Comparison of ENCODE assay signal across 16 cellular contexts in the genomic region with DNA sequence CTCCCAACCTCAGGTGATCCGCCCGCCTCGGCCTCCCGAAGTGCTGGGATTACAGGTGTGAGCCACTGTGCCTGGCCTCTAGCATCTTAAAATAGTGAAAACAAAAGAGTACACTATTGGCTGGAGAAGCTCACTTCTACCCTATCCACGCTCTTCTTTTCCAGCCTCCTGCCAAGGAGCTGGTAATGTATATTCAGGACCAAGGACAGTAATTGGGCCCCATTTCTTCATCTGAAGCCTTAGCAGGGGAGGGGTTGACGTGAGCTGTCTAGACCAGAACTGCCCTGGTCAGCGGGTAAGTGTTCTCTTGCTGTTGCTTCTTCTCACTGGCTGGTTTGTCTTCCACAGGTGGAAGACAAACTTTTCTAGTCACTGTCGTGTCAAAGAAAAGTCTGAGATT.
DNase-seq lines count a peak whose midpoint lies in the region; ATAC-seq and TF ChIP-seq lines count a peak whose summit lies in the region.
"Had no signal": no experiment of that assay in that cellular context is flagged by ENCODE, and none has a peak within 500 bp of the region (broad histone marks: within the 10 kb centered on the region; RNA-seq: fewer than 3 reads in every experiment).

No MANE protein-coding gene starts in this region.

- H3K4me1 Mint-ChIP-seq in WTC11: peaks cover 35% of the 10 kb centered on the region

- TF ChIP-seq CTCF in WTC11 (IDR thresholded peaks at IDR 0.05): no peak

- no peaks in the 10 kb centered on the region for H3K27me3 Mint-ChIP-seq in WTC11 (ENCODE audit: low read depth)

- POLR2A ChIA-PET in WTC11 (lab: Charles Lee): no interaction called here

- CTCF ChIA-PET in WTC11 (lab: Charles Lee): interaction anchor here (0.5 to 2.5 kb wide), 5 partner anchors 13 to 291 kb away, joined by 3 to 8 read pairs (median 4); no protein-coding TSS in a partner anchor

- intact Hi-C loops in posterior vena cava (cut with DNase I): no loop called here

- ATAC-seq in WTC11 (peak; percentile 75), HG02885 (IDR thresholded peaks at IDR 0.05; ENCODE audit: poor library complexity, unreplicated experiment) (no peak)
- ATAC-seq: activated CD4-positive, CD25-positive, alpha-beta regulatory T cell treated with anti-CD3 and anti-CD28 coated beads, Interleukin-2, amount 50 U/mL, for 24 hours had no signal

- H3K4me3 Mint-ChIP-seq in WTC11: no peak overlapping the region
- H3K4me3 Mint-ChIP-seq: T-helper 1 cell treated with Interleukin-12 subunit alpha and Interleukin-12 subunit beta and Interleukin-4 antibody, amounts not matched to agents 30 μg/mL and 1 μg/mL, for 36 hours had no signal

- H3K36me3 Mint-ChIP-seq in WTC11: no peaks in the 10 kb centered on the region

- H3K9me3 Mint-ChIP-seq in WTC11: no peaks in the 10 kb centered on the region
- H3K9me3 Mint-ChIP-seq: activated T-helper 2 cell treated with anti-CD3 and anti-CD28 coated beads, Interferon-gamma antibody, Interleukin-2, Interleukin-4, amounts not matched to agents 10 μg/mL and 5 μg/mL and 100 μg/mL, durations not matched to agents 14 hours and 24 hours and 36 hours; T-helper 1 cell treated with Interleukin-12 subunit alpha and Interleukin-12 subunit beta and Interleukin-4 antibody, amounts not matched to agents 30 μg/mL and 1 μg/mL, for 36 hours had no signal

- DNase-seq in EH (ENCODE audit: low read depth): peak; percentile 5
- peak; percentile 7 to 11 for DNase-seq in Kasumi-1 (lab: John Stamatoyannopoulos, UW)
- no peak for DNase-seq in WTC11 (ENCODE audit: low spot score)
- peak; percentile 72 for DNase-seq in iPS-NIHi11 (ENCODE audit: low spot score)
- DNase-seq in cerebellar cortex (ENCODE audit: low spot score): no peak
- no peak for DNase-seq in ureter (ENCODE audit: low spot score)
- no peak for DNase-seq in posterior vena cava (ENCODE audit: low spot score)
- DNase-seq: amniotic stem cell; EL; left ventricle myocardium inferior; NCI-H1105; stimulated activated CD4-positive, alpha-beta T cell treated with anti-CD3 and anti-CD28 coated beads, Interleukin-4, amount 100 ng/mL, for 24 hours had no signal

- 0 out of 2 replicates have a peak overlapping the region, but pooled peaks have one; percentile 47 for H3K27ac Mint-ChIP-seq in WTC11
- H3K27ac Mint-ChIP-seq: activated T-helper 2 cell treated with anti-CD3 and anti-CD28 coated beads, Interferon-gamma antibody, Interleukin-2, Interleukin-4, amounts not matched to agents 10 μg/mL and 5 μg/mL and 100 μg/mL, durations not matched to agents 14 hours and 24 hours and 36 hours; T-helper 1 cell treated with Interleukin-12 subunit alpha and Interleukin-12 subunit beta and Interleukin-4 antibody, amounts not matched to agents 30 μg/mL and 1 μg/mL, for 36 hours had no signal

TF ChIP-seq in WTC11, 78 proteins besides CTCF, POLR2A, EP300 and RAD21 (continues in another document):
- TF ChIP-seq EMX1 (CRISPR knock-in tag; IDR thresholded peaks at IDR 0.05): no peak
- TF ChIP-seq TEAD1 (CRISPR knock-in tag; IDR thresholded peaks at IDR 0.05): 0 out of 2 replicates have a peak, but pooled peaks have one; percentile 31
- no peak for TF ChIP-seq CBFB (CRISPR knock-in tag; IDR thresholded peaks at IDR 0.05; ENCODE audit: low read depth)
- TF ChIP-seq NFE2L1 (CRISPR knock-in tag; IDR thresholded peaks at IDR 0.05): 0 out of 2 replicates have a peak, but pooled peaks have one; percentile 15
- no peak for TF ChIP-seq ZNF263 (CRISPR knock-in tag; IDR thresholded peaks at IDR 0.05; ENCODE audit: low read depth)
- TF ChIP-seq, protein P1, sequence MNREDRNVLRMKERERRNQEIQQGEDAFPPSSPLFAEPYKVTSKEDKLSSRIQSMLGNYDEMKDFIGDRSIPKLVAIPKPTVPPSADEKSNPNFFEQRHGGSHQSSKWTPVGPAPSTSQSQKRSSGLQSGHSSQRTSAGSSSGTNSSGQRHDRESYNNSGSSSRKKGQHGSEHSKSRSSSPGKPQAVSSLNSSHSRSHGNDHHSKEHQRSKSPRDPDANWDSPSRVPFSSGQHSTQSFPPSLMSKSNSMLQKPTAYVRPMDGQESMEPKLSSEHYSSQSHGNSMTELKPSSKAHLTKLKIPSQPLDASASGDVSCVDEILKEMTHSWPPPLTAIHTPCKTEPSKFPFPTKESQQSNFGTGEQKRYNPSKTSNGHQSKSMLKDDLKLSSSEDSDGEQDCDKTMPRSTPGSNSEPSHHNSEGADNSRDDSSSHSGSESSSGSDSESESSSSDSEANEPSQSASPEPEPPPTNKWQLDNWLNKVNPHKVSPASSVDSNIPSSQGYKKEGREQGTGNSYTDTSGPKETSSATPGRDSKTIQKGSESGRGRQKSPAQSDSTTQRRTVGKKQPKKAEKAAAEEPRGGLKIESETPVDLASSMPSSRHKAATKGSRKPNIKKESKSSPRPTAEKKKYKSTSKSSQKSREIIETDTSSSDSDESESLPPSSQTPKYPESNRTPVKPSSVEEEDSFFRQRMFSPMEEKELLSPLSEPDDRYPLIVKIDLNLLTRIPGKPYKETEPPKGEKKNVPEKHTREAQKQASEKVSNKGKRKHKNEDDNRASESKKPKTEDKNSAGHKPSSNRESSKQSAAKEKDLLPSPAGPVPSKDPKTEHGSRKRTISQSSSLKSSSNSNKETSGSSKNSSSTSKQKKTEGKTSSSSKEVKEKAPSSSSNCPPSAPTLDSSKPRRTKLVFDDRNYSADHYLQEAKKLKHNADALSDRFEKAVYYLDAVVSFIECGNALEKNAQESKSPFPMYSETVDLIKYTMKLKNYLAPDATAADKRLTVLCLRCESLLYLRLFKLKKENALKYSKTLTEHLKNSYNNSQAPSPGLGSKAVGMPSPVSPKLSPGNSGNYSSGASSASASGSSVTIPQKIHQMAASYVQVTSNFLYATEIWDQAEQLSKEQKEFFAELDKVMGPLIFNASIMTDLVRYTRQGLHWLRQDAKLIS (CRISPR knock-in tag; IDR thresholded peaks at IDR 0.05; ENCODE audit: borderline replicate concordance): no peak
- no peak for TF ChIP-seq ZNF396 (CRISPR knock-in tag; IDR thresholded peaks at IDR 0.05; ENCODE audit: borderline replicate concordance)
- TF ChIP-seq ZNF219 (CRISPR knock-in tag; IDR thresholded peaks at IDR 0.05; ENCODE audit: borderline replicate concordance): no peak
- TF ChIP-seq, protein P2, sequence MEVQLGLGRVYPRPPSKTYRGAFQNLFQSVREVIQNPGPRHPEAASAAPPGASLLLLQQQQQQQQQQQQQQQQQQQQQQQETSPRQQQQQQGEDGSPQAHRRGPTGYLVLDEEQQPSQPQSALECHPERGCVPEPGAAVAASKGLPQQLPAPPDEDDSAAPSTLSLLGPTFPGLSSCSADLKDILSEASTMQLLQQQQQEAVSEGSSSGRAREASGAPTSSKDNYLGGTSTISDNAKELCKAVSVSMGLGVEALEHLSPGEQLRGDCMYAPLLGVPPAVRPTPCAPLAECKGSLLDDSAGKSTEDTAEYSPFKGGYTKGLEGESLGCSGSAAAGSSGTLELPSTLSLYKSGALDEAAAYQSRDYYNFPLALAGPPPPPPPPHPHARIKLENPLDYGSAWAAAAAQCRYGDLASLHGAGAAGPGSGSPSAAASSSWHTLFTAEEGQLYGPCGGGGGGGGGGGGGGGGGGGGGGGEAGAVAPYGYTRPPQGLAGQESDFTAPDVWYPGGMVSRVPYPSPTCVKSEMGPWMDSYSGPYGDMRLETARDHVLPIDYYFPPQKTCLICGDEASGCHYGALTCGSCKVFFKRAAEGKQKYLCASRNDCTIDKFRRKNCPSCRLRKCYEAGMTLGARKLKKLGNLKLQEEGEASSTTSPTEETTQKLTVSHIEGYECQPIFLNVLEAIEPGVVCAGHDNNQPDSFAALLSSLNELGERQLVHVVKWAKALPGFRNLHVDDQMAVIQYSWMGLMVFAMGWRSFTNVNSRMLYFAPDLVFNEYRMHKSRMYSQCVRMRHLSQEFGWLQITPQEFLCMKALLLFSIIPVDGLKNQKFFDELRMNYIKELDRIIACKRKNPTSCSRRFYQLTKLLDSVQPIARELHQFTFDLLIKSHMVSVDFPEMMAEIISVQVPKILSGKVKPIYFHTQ (CRISPR knock-in tag; IDR thresholded peaks at IDR 0.05): no peak
- TF ChIP-seq, protein P3, sequence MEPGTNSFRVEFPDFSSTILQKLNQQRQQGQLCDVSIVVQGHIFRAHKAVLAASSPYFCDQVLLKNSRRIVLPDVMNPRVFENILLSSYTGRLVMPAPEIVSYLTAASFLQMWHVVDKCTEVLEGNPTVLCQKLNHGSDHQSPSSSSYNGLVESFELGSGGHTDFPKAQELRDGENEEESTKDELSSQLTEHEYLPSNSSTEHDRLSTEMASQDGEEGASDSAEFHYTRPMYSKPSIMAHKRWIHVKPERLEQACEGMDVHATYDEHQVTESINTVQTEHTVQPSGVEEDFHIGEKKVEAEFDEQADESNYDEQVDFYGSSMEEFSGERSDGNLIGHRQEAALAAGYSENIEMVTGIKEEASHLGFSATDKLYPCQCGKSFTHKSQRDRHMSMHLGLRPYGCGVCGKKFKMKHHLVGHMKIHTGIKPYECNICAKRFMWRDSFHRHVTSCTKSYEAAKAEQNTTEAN (CRISPR knock-in tag; IDR thresholded peaks at IDR 0.05): no peak
- TF ChIP-seq GRHL2 (CRISPR knock-in tag; IDR thresholded peaks at IDR 0.05; ENCODE audit: insufficient replicate concordance, severe bottlenecking): no peak
- TF ChIP-seq, protein P4, sequence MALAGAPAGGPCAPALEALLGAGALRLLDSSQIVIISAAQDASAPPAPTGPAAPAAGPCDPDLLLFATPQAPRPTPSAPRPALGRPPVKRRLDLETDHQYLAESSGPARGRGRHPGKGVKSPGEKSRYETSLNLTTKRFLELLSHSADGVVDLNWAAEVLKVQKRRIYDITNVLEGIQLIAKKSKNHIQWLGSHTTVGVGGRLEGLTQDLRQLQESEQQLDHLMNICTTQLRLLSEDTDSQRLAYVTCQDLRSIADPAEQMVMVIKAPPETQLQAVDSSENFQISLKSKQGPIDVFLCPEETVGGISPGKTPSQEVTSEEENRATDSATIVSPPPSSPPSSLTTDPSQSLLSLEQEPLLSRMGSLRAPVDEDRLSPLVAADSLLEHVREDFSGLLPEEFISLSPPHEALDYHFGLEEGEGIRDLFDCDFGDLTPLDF (CRISPR knock-in tag; IDR thresholded peaks at IDR 0.05): 0 out of 2 replicates have a peak, but pooled peaks have one; percentile 30
- TF ChIP-seq, protein P5, sequence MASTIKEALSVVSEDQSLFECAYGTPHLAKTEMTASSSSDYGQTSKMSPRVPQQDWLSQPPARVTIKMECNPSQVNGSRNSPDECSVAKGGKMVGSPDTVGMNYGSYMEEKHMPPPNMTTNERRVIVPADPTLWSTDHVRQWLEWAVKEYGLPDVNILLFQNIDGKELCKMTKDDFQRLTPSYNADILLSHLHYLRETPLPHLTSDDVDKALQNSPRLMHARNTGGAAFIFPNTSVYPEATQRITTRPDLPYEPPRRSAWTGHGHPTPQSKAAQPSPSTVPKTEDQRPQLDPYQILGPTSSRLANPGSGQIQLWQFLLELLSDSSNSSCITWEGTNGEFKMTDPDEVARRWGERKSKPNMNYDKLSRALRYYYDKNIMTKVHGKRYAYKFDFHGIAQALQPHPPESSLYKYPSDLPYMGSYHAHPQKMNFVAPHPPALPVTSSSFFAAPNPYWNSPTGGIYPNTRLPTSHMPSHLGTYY (CRISPR knock-in tag; IDR thresholded peaks at IDR 0.05): no peak

Comparison
In these comparisons a context has a peak if more than half of its experiments do, and no peak if none do; other contexts are left out.
1. DNase-seq: peak in EH (single experiment), Kasumi-1 (2 of 2) and iPS-NIHi11 (single experiment); none in WTC11 (single experiment), cerebellar cortex (single experiment), ureter (single experiment) and posterior vena cava (single experiment).